In genomic region chr15:67915374-67916050, GRCh38 we compare ENCODE assay signal across 8 cellular contexts.
DNase-seq lines count a peak whose midpoint lies in the region; ATAC-seq lines count a peak whose summit lies in the region.

No MANE protein-coding gene starts in this region.

- no peak for ATAC-seq in GM21390 (IDR thresholded peaks at IDR 0.05; ENCODE audit: unreplicated experiment)

- H3K36me3 Mint-ChIP-seq in activated T-helper 2 cell treated with anti-CD3 and anti-CD28 coated beads, Interferon-gamma antibody, Interleukin-2, Interleukin-4, amounts not matched to agents 10 μg/mL and 5 μg/mL and 100 μg/mL, durations not matched to agents 14 hours and 24 hours and 36 hours (ENCODE audit: low read depth), result no peaks in the 10 kb centered on the region

- intact Hi-C loops in activated T-helper 2 cell treated with anti-CD3 and anti-CD28 coated beads, Interferon-gamma antibody, Interleukin-2, Interleukin-4, amounts not matched to agents 10 μg/mL and 5 μg/mL and 100 μg/mL, durations not matched to agents 14 hours and 24 hours and 36 hours (cut with micrococcal nuclease), result no loop called here

- H3K36me3 ChIP-seq in MG63 (no peaks in the 10 kb centered on the region), adipocyte (ENCODE audit: control insufficient read depth, insufficient read depth, low read length, severe bottlenecking) (no peaks in the 10 kb centered on the region)

- H3K9me3 Mint-ChIP-seq in activated T-helper 2 cell treated with anti-CD3 and anti-CD28 coated beads, Interferon-gamma antibody, Interleukin-2, Interleukin-4, amounts not matched to agents 10 μg/mL and 5 μg/mL and 100 μg/mL, durations not matched to agents 14 hours and 24 hours and 36 hours, result peaks cover 3% of the 10 kb centered on the region

- H3K27me3 Mint-ChIP-seq in activated T-helper 2 cell treated with anti-CD3 and anti-CD28 coated beads, Interferon-gamma antibody, Interleukin-2, Interleukin-4, amounts not matched to agents 10 μg/mL and 5 μg/mL and 100 μg/mL, durations not matched to agents 14 hours and 24 hours and 36 hours (ENCODE audit: low read depth), result peaks cover 4% of the 10 kb centered on the region

- DNase-seq in MG63, result peak; percentile 85
- peak; percentile 62 for DNase-seq in adipocyte (ENCODE audit: low read depth)
- peak; percentile 31 for DNase-seq in iPS-NIHi11 (ENCODE audit: low spot score)
- DNase-seq in smooth muscle cell of the brain vasculature (ENCODE audit: low read depth, low spot score), result peak; percentile 23
- no peak for DNase-seq in activated T-helper 2 cell treated with anti-CD3 and anti-CD28 coated beads, Interferon-gamma antibody, Interleukin-2, Interleukin-4, amounts not matched to agents 10 μg/mL and 5 μg/mL and 100 μg/mL, durations not matched to agents 14 hours and 24 hours and 36 hours (ENCODE audit: low spot score)
- DNase-seq in AG08396 (ENCODE audit: low spot score), result no peak
- DNase-seq in CD1c-positive myeloid dendritic cell (ENCODE audit: extremely low spot score), result no peak

- H3K27me3 ChIP-seq in MG63, result no peaks in the 10 kb centered on the region
- no peaks in the 10 kb centered on the region for H3K27me3 ChIP-seq in adipocyte (replicated peaks; ENCODE audit: control insufficient read depth, insufficient read depth, low read length)

- peaks cover 34% of the 10 kb centered on the region for H3K4me1 ChIP-seq in adipocyte (ENCODE audit: control insufficient read depth, insufficient read depth, low read length)

- H3K9me3 ChIP-seq in MG63, result peaks cover 4% of the 10 kb centered on the region; the same call in 1 of the 2 replicates
- H3K9me3 ChIP-seq in adipocyte (ENCODE audit: control insufficient read depth, low read length), result peaks cover 3% of the 10 kb centered on the region

- no peak overlapping the region for H3K4me3 Mint-ChIP-seq in activated T-helper 2 cell treated with anti-CD3 and anti-CD28 coated beads, Interferon-gamma antibody, Interleukin-2, Interleukin-4, amounts not matched to agents 10 μg/mL and 5 μg/mL and 100 μg/mL, durations not matched to agents 14 hours and 24 hours and 36 hours (ENCODE audit: low read depth)

- H3K9ac ChIP-seq in adipocyte (ENCODE audit: low read length), result peak overlapping the region; percentile 25

- no peaks in the 10 kb centered on the region for H3K4me1 Mint-ChIP-seq in activated T-helper 2 cell treated with anti-CD3 and anti-CD28 coated beads, Interferon-gamma antibody, Interleukin-2, Interleukin-4, amounts not matched to agents 10 μg/mL and 5 μg/mL and 100 μg/mL, durations not matched to agents 14 hours and 24 hours and 36 hours (ENCODE audit: low read depth)

- H3K4me3 ChIP-seq in MG63 (no peak overlapping the region), adipocyte (ENCODE audit: low read length) (no peak overlapping the region)

- H3K27ac Mint-ChIP-seq in activated T-helper 2 cell treated with anti-CD3 and anti-CD28 coated beads, Interferon-gamma antibody, Interleukin-2, Interleukin-4, amounts not matched to agents 10 μg/mL and 5 μg/mL and 100 μg/mL, durations not matched to agents 14 hours and 24 hours and 36 hours, result no peak overlapping the region

Comparison
In these comparisons a context has a peak if more than half of its experiments do, and no peak if none do; other contexts are left out.
1. DNase-seq: peak in MG63 (single experiment), adipocyte (single experiment), iPS-NIHi11 (single experiment) and smooth muscle cell of the brain vasculature (single experiment); none in activated T-helper 2 cell treated with anti-CD3 and anti-CD28 coated beads, Interferon-gamma antibody, Interleukin-2, Interleukin-4, amounts not matched to agents 10 μg/mL and 5 μg/mL and 100 μg/mL, durations not matched to agents 14 hours and 24 hours and 36 hours (single experiment), AG08396 (single experiment) and CD1c-positive myeloid dendritic cell (single experiment).